ENCODE assay signal across 1 cellular context in genomic region chr3:81302045-81302444, GRCh38.
TF ChIP-seq lines count a peak whose summit lies in the region.

No MANE protein-coding gene starts in this region.

TF ChIP-seq in HepG2, 621 proteins besides CTCF, POLR2A, EP300 and RAD21 (continued from another document):
- TF ChIP-seq, protein P1, sequence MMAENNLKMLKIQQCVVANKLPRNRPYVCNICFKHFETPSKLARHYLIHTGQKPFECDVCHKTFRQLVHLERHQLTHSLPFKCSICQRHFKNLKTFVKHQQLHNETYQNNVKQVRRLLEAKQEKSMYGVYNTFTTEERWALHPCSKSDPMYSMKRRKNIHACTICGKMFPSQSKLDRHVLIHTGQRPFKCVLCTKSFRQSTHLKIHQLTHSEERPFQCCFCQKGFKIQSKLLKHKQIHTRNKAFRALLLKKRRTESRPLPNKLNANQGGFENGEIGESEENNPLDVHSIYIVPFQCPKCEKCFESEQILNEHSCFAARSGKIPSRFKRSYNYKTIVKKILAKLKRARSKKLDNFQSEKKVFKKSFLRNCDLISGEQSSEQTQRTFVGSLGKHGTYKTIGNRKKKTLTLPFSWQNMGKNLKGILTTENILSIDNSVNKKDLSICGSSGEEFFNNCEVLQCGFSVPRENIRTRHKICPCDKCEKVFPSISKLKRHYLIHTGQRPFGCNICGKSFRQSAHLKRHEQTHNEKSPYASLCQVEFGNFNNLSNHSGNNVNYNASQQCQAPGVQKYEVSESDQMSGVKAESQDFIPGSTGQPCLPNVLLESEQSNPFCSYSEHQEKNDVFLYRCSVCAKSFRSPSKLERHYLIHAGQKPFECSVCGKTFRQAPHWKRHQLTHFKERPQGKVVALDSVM (CRISPR knock-in tag; IDR thresholded peaks at IDR 0.05) = no peak
- TF ChIP-seq RFX5 (IDR thresholded peaks at IDR 0.05; ENCODE audit: low read depth, low read length) (no peak), HES4 (CRISPR knock-in tag; IDR thresholded peaks at IDR 0.05; ENCODE audit: borderline replicate concordance) (no peak), ZNF558 (CRISPR knock-in tag; IDR thresholded peaks at IDR 0.05; ENCODE audit: borderline replicate concordance) (no peak), ZSCAN9 (CRISPR knock-in tag; IDR thresholded peaks at IDR 0.05; ENCODE audit: borderline replicate concordance) (no peak), ZNF572 (CRISPR knock-in tag; IDR thresholded peaks at IDR 0.05) (no peak), NAIF1 (CRISPR knock-in tag; IDR thresholded peaks at IDR 0.05; ENCODE audit: borderline replicate concordance) (no peak), THAP11 (CRISPR knock-in tag; IDR thresholded peaks at IDR 0.05) (0 out of 2 replicates have a peak, but pooled peaks have one; percentile 17), PAXIP1 (CRISPR knock-in tag; conservative IDR thresholded peaks at IDR 0.05) (no peak), ZNF530 (CRISPR knock-in tag; IDR thresholded peaks at IDR 0.05; ENCODE audit: low read depth) (no peak)
- TF ChIP-seq, protein P2, sequence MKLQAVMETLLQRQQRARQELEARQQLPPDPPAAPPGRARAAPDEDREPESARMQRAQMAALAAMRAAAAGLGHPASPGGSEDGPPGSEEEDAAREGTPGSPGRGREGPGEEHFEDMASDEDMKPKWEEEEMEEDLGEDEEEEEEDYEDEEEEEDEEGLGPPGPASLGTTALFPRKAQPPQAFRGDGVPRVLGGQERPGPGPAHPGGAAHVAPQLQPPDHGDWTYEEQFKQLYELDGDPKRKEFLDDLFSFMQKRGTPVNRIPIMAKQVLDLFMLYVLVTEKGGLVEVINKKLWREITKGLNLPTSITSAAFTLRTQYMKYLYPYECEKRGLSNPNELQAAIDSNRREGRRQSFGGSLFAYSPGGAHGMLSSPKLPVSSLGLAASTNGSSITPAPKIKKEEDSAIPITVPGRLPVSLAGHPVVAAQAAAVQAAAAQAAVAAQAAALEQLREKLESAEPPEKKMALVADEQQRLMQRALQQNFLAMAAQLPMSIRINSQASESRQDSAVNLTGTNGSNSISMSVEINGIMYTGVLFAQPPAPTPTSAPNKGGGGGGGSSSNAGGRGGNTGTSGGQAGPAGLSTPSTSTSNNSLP (IDR thresholded peaks at IDR 0.05; ENCODE audit: low read depth, low read length) = 0 out of 2 replicates have a peak, but pooled peaks have one; percentile 9
- TF ChIP-seq, protein P3, sequence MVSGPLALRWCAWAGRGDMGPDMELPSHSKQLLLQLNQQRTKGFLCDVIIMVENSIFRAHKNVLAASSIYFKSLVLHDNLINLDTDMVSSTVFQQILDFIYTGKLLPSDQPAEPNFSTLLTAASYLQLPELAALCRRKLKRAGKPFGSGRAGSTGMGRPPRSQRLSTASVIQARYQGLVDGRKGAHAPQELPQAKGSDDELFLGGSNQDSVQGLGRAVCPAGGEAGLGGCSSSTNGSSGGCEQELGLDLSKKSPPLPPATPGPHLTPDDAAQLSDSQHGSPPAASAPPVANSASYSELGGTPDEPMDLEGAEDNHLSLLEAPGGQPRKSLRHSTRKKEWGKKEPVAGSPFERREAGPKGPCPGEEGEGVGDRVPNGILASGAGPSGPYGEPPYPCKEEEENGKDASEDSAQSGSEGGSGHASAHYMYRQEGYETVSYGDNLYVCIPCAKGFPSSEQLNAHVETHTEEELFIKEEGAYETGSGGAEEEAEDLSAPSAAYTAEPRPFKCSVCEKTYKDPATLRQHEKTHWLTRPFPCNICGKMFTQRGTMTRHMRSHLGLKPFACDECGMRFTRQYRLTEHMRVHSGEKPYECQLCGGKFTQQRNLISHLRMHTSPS (CRISPR knock-in tag; IDR thresholded peaks at IDR 0.05; ENCODE audit: low read depth) = no peak
- TF ChIP-seq, protein P4, sequence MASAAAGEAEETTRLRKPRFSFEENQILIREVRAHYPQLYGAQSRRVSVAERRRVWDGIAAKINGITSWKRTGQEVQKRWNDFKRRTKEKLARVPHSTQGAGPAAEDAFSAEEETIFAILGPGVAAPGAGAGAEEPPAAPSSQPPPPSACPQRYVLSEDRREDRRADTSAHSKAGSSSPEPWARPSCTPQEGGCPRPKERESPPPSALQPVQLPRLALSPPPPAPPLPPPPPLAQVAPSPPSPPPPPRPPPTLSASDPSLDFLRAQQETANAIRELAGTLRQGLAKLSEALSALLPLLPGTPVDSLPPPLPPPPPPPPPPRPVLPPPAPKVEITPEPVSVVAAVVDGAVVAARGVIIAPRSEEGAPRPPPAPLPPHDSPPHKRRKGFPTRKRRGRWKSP (CRISPR knock-in tag; IDR thresholded peaks at IDR 0.05) = no peak
